ENCODE assay signal across 8 cellular contexts in genomic region chr17:3827124-3827773, GRCh38. TPM values are rescaled to one million over a fixed set of nuclear protein-coding genes. Genes with fewer than 3 reads are reported as not detected.
DNase-seq lines count a peak whose midpoint lies in the region; ATAC-seq and TF ChIP-seq lines count a peak whose summit lies in the region.

No MANE protein-coding gene starts in this region.

- no CpG with 5 or more reads among the region's 6 CpGs for WGBS in mesendoderm (ENCODE audit: extremely low coverage, insufficient coverage, low lambda C conversion rate)

- no peak overlapping the region for H3K18ac ChIP-seq in mesendoderm (ENCODE audit: low read length)

- H2BK5ac ChIP-seq in mesendoderm (ENCODE audit: low read length), result no peak overlapping the region

- H3K4me3 Mint-ChIP-seq in chondrocyte (ENCODE audit: unreplicated experiment), result no peak overlapping the region

- no peak overlapping the region for H2BK120ac ChIP-seq in mesendoderm (ENCODE audit: low read depth, low read length)

- H3K27ac Mint-ChIP-seq in chondrocyte (ENCODE audit: unreplicated experiment), result peak overlapping the region; percentile 94

- no peaks in the 10 kb centered on the region for H3K9me3 Mint-ChIP-seq in chondrocyte (ENCODE audit: low read depth)

- peak; percentile 58 for TF ChIP-seq CTCF in LNCAP (IDR thresholded peaks at IDR 0.05)
- peak; percentile 80 for TF ChIP-seq CTCF in chondrocyte (IDR thresholded peaks at IDR 0.05)

- H3K9ac ChIP-seq in mesendoderm (ENCODE audit: low read length), result no peak overlapping the region

- H3K79me2 ChIP-seq in mesendoderm (ENCODE audit: control insufficient read depth, insufficient read depth, low read length), result no peaks in the 10 kb centered on the region

- H3K27me3 ChIP-seq in mesendoderm (ENCODE audit: insufficient read depth, low read length, poor library complexity), result no peaks in the 10 kb centered on the region

- DNase-seq in ELR (ENCODE audit: low read depth) (peak; percentile 80), chondrocyte (ENCODE audit: low spot score) (no peak), mesendoderm (peak; percentile 80), GOT3 (lab: John Stamatoyannopoulos, UW) (no peak)
- peak; percentile 61 for DNase-seq in activated CD4-positive, CD25-positive, alpha-beta regulatory T cell treated with anti-CD3 and anti-CD28 coated beads, Interleukin-2, amount 50 U/mL, for 72 hours
- DNase-seq in stimulated activated CD8-positive, alpha-beta memory T cell treated with anti-CD3 and anti-CD28 coated beads, Interleukin-2, amount 100 ng/mL, for 48 hours (ENCODE audit: low read depth in 2 of 2), result peak; percentile 39 to 44

- no peak overlapping the region for H3K23ac ChIP-seq in mesendoderm (ENCODE audit: low read length)

- H3K36me3 Mint-ChIP-seq in chondrocyte (ENCODE audit: low read depth), result peaks cover 10% of the 10 kb centered on the region

- no peak overlapping the region for H4K8ac ChIP-seq in mesendoderm (ENCODE audit: low read depth, low read length)

- no peak overlapping the region for H3K27ac ChIP-seq in mesendoderm (ENCODE audit: low read depth, low read length)

- H3K4me2 ChIP-seq in mesendoderm (ENCODE audit: low read length), result no peak overlapping the region

- H3K4me1 Mint-ChIP-seq in chondrocyte (ENCODE audit: low read depth), result peaks cover 28% of the 10 kb centered on the region

- H3K27me3 Mint-ChIP-seq in chondrocyte (ENCODE audit: low read depth), result no peaks in the 10 kb centered on the region

- peaks cover 10% of the 10 kb centered on the region for H3K36me3 ChIP-seq in mesendoderm (ENCODE audit: control insufficient read depth, insufficient read depth, low read length)

- no peak overlapping the region for H2BK15ac ChIP-seq in mesendoderm (replicated peaks; ENCODE audit: low read depth)

- H3K4me3 ChIP-seq in mesendoderm (ENCODE audit: low read length), result no peak overlapping the region

- H3K56ac ChIP-seq in mesendoderm (ENCODE audit: low read length), result no peak overlapping the region

- no peaks in the 10 kb centered on the region for H3K4me1 ChIP-seq in mesendoderm (ENCODE audit: control insufficient read depth, low read depth, low read length)

- H2AK5ac ChIP-seq in mesendoderm (ENCODE audit: low read length), result no peak overlapping the region

- no peak overlapping the region for H4K5ac ChIP-seq in mesendoderm (ENCODE audit: low read length)

- H3K4ac ChIP-seq in mesendoderm (ENCODE audit: low read depth, low read length), result no peak overlapping the region

- no peak for ATAC-seq in GM18517 (IDR thresholded peaks at IDR 0.05; ENCODE audit: unreplicated experiment)

- H3K79me1 ChIP-seq in mesendoderm (ENCODE audit: low read length), result no peaks in the 10 kb centered on the region

RNA-seq across cellular contexts. Expression of gene NCBP3, which starts 18.8 kb away (rescaled TPM):
- total RNA-seq in chondrocyte, result 31.3 to 34.8 TPM (median 33.7 TPM) in 3 replicates
- polyA plus RNA-seq in mesendoderm (2013, experiment 1 of 2), result 29.3 TPM
- polyA plus RNA-seq in mesendoderm (2013, experiment 2 of 2), result 27.5 TPM

RNA-seq across cellular contexts. Expression of gene ITGAE, which starts 26.3 kb away (rescaled TPM):
- total RNA-seq in chondrocyte, result 25.8 to 29.1 TPM (median 28.3 TPM) in 3 replicates
- 43.4 TPM for polyA plus RNA-seq in mesendoderm (2013, experiment 1 of 2)
- polyA plus RNA-seq in mesendoderm (2013, experiment 2 of 2), result 42.4 TPM

Comparison
In these comparisons a context has a peak if more than half of its experiments do, and no peak if none do; other contexts are left out.
1. DNase-seq: peak in ELR (single experiment), activated CD4-positive, CD25-positive, alpha-beta regulatory T cell treated with anti-CD3 and anti-CD28 coated beads, Interleukin-2, amount 50 U/mL, for 72 hours (single experiment), mesendoderm (single experiment) and stimulated activated CD8-positive, alpha-beta memory T cell treated with anti-CD3 and anti-CD28 coated beads, Interleukin-2, amount 100 ng/mL, for 48 hours (2 of 2); none in chondrocyte (single experiment) and GOT3 (single experiment).